ENCODE assay signal across 12 cellular contexts in the genomic region with DNA sequence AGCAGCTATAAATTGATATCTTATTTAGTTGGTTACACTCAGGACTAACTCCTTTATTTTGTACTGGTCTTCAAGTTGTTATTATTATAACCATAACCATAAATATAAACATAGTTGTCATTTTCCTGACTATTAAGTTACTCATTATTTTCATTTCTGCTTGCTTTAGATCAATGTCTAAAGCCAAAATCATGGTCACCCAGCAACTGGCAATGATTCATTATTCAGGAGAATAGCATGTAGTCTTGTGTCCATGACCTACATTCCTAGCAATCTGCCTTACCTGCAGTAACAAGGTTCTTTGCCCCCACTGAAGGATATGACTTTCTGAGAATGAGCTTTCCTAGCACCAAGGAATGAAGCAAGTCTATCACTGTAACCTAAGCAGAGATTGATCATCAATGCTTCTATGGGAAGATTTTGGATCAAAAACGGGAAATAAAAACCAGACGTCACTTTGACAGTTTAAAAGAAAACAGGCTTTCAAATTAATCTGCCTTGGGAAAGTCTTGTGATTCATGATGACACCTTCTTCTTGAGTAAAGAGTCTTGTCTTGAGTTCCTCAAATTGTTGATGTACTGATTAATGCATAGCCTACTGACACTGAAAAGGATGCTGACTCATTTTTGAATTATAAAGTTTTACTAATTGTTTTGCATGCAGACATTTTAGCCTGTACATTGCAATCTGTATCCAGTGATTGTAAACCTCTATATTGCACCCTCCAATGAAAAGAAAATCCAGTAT.
DNase-seq lines count a peak whose midpoint lies in the region; ATAC-seq, FAIRE-seq and TF ChIP-seq lines count a peak whose summit lies in the region.
"Had no signal": no experiment of that assay in that cellular context is flagged by ENCODE, and none has a peak within 500 bp of the region (broad histone marks: within the 10 kb centered on the region; RNA-seq: fewer than 3 reads in every experiment).

No MANE protein-coding gene starts in this region.

- peaks cover 8% of the 10 kb centered on the region for H3K36me3 Mint-ChIP-seq in dendritic cell treated with granulocyte-macrophage colony-stimulating factor and Interleukin-4, amounts not matched to agents 40 ng/mL and 50 ng/mL, for 4 days (ENCODE audit: low read depth)
- H3K36me3 Mint-ChIP-seq in nephron progenitor cell (ENCODE audit: low read depth): peaks cover 9% of the 10 kb centered on the region

- peak overlapping the region; percentile 77 for H3K27ac Mint-ChIP-seq in dendritic cell treated with granulocyte-macrophage colony-stimulating factor and Interleukin-4, amounts not matched to agents 40 ng/mL and 50 ng/mL, for 4 days
- no peak overlapping the region for H3K27ac Mint-ChIP-seq in nephron progenitor cell
- H3K27ac Mint-ChIP-seq: activated naive CD4-positive, alpha-beta T cell treated with anti-CD3 and anti-CD28 coated beads for 36 hours had no signal

- DNase-seq in D721Med (ENCODE audit: insufficient read length, low spot score): no peak
- no peak for DNase-seq in nephron progenitor cell
- no peak for DNase-seq in amygdala (lab: John Stamatoyannopoulos, UW)
- DNase-seq in activated CD4-positive, alpha-beta T cell treated with anti-CD3 and anti-CD28 coated beads, Interleukin-2, amount 50 U/mL, for 1 hour: no peak
- DNase-seq: activated naive CD4-positive, alpha-beta T cell treated with anti-CD3 and anti-CD28 coated beads for 36 hours; mesendoderm; small intestine; stomach had no signal

- H3K4me3 Mint-ChIP-seq in dendritic cell treated with granulocyte-macrophage colony-stimulating factor and Interleukin-4, amounts not matched to agents 40 ng/mL and 50 ng/mL, for 4 days: no peak overlapping the region
- no peak overlapping the region for H3K4me3 Mint-ChIP-seq in nephron progenitor cell
- H3K4me3 Mint-ChIP-seq: activated naive CD4-positive, alpha-beta T cell treated with anti-CD3 and anti-CD28 coated beads for 36 hours had no signal

- ATAC-seq in GM21423 (IDR thresholded peaks at IDR 0.05; ENCODE audit: unreplicated experiment) (peak; percentile 92), HG03565 (IDR thresholded peaks at IDR 0.05; ENCODE audit: unreplicated experiment) (peak; percentile 67), HG03469 (IDR thresholded peaks at IDR 0.05; ENCODE audit: unreplicated experiment) (no peak)

- peak; percentile 38 for FAIRE-seq in D721Med (lab: Jason Lieb, UNC)
- FAIRE-seq: small intestine had no signal

- peaks cover 14% of the 10 kb centered on the region for H3K4me1 Mint-ChIP-seq in dendritic cell treated with granulocyte-macrophage colony-stimulating factor and Interleukin-4, amounts not matched to agents 40 ng/mL and 50 ng/mL, for 4 days (ENCODE audit: low read depth)
- H3K4me1 Mint-ChIP-seq in nephron progenitor cell: no peaks in the 10 kb centered on the region

- intact Hi-C loops in dendritic cell treated with granulocyte-macrophage colony-stimulating factor and Interleukin-4, amounts not matched to agents 40 ng/mL and 50 ng/mL, for 4 days (cut with micrococcal nuclease): no loop called here

- no peaks in the 10 kb centered on the region for H3K27me3 Mint-ChIP-seq in dendritic cell treated with granulocyte-macrophage colony-stimulating factor and Interleukin-4, amounts not matched to agents 40 ng/mL and 50 ng/mL, for 4 days
- no peaks in the 10 kb centered on the region for H3K27me3 Mint-ChIP-seq in nephron progenitor cell (ENCODE audit: low read depth, poor library complexity)

- peaks cover 9% of the 10 kb centered on the region for H3K9me3 Mint-ChIP-seq in dendritic cell treated with granulocyte-macrophage colony-stimulating factor and Interleukin-4, amounts not matched to agents 40 ng/mL and 50 ng/mL, for 4 days
- H3K9me3 Mint-ChIP-seq in nephron progenitor cell: peaks cover 66% of the 10 kb centered on the region

- TF ChIP-seq CTCF in D721Med (IDR thresholded peaks at IDR 0.05; ENCODE audit: insufficient read depth, missing control alignments): no peak
- no peak for TF ChIP-seq CTCF in nephron progenitor cell (IDR thresholded peaks at IDR 0.05)
